ENCODE assay signal across 17 cellular contexts in the genomic region with DNA sequence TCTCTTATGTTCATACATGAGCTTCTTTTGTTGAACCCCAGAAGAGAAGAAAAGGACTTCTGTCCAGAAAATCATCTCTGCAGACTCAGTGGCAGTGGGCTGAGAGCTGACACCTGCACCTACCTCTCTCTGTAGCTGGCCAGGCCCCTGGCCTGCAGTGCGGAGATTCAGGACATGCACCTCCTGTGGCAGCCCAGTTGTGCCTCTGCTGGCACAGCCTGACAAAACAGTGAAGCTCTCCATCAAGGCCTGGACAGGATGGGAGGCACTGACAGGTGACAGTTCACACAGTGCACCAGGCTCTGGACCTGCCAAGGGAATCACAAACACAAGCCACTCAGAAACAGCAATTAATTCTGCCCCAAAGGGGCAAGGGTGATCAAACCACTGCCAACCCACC.
A peak's percentile ranks its signal among the peaks of the same experiment; 100 is the strongest.
DNase-seq lines count a peak whose midpoint lies in the region; ATAC-seq and TF ChIP-seq lines count a peak whose summit lies in the region.
"Had no signal": no experiment of that assay in that cellular context is flagged by ENCODE, and none has a peak within 500 bp of the region (broad histone marks: within the 10 kb centered on the region; RNA-seq: fewer than 3 reads in every experiment).

No MANE protein-coding gene starts in this region.

- TF ChIP-seq CTCF in breast epithelium (IDR thresholded peaks at IDR 0.05) (no peak), mammary epithelial cell (conservative IDR thresholded peaks at IDR 0.05 in 1 of 2, IDR thresholded peaks at IDR 0.05 in 1 of 2; ENCODE audit: extremely low read depth in 1 of 2, insufficient read depth in 1 of 2, low read depth in 1 of 2, low read length in 2 of 2) (no peak), heart right ventricle (IDR thresholded peaks at IDR 0.05) (no peak), vagina (IDR thresholded peaks at IDR 0.05) (no peak)

- H2BK5ac ChIP-seq in trophoblast cell (ENCODE audit: low read depth, low read length, poor library complexity): no peak overlapping the region

- no peak overlapping the region for H3K4ac ChIP-seq in trophoblast cell (ENCODE audit: low read depth, low read length)

- peak overlapping the region; percentile 23 for H2AK5ac ChIP-seq in trophoblast cell (ENCODE audit: low read length)

- H3K36me3 ChIP-seq in breast epithelium (no peaks in the 10 kb centered on the region), mammary epithelial cell (ENCODE audit: insufficient read depth, low read length) (no peaks in the 10 kb centered on the region), heart right ventricle (peaks cover 0 to 17% (median 0%) of the 10 kb centered on the region in 9 donors), trophoblast cell (ENCODE audit: control insufficient read depth in 1 of 2, insufficient read depth in 2 of 2, low read length in 2 of 2) (no peaks in the 10 kb centered on the region), vagina (no peaks in the 10 kb centered on the region)
- H3K36me3 ChIP-seq: Peyer's patch had no signal

- no peak overlapping the region for H2BK120ac ChIP-seq in trophoblast cell (ENCODE audit: insufficient read depth, low read length, poor library complexity)

- no peaks in the 10 kb centered on the region for H4K20me1 ChIP-seq in mammary epithelial cell (ENCODE audit: insufficient read depth, low read length)
- H4K20me1 ChIP-seq: BLaER1 treated with 17β-estradiol and CSF1 and Interleukin-3, amounts not matched to agents 10 nM and 100 nM had no signal

- H2AFZ ChIP-seq in mammary epithelial cell (ENCODE audit: low read depth, low read length) (no peak overlapping the region), trophoblast cell (ENCODE audit: insufficient read depth, low read length, poor library complexity) (no peak overlapping the region)
- H2AFZ ChIP-seq: GM23338 had no signal

- H3K79me1 ChIP-seq in trophoblast cell (ENCODE audit: low read length): peaks cover 1% of the 10 kb centered on the region

- no peak overlapping the region for H3K9ac ChIP-seq in mammary epithelial cell (ENCODE audit: insufficient read depth, low read length)
- no peak overlapping the region for H3K9ac ChIP-seq in trophoblast cell (ENCODE audit: low read length)
- H3K9ac ChIP-seq: BLaER1 treated with 17β-estradiol and CSF1 and Interleukin-3, amounts not matched to agents 10 nM and 100 nM had no signal

- no peak for TF ChIP-seq POLR2A in breast epithelium (IDR thresholded peaks at IDR 0.05)
- no peak for TF ChIP-seq POLR2A in vagina (IDR thresholded peaks at IDR 0.05)

- CTCF ChIA-PET in mammary epithelial cell (lab: Charles Lee; ENCODE audit: low non-redundant PET): interaction anchor here (0.7 kb wide), 1 partner anchor 21 kb away, joined by 5 read pairs; no protein-coding TSS in a partner anchor

- peaks cover 9 to 13% of the 10 kb centered on the region in 2 donors for H3K4me1 ChIP-seq in breast epithelium
- H3K4me1 ChIP-seq in mammary epithelial cell (ENCODE audit: insufficient read depth, low read length): no peaks in the 10 kb centered on the region
- peaks cover 10 to 52% (median 39%) of the 10 kb centered on the region in 9 donors for H3K4me1 ChIP-seq in heart right ventricle
- H3K4me1 ChIP-seq in trophoblast cell (ENCODE audit: control insufficient read depth in 1 of 2, insufficient read depth in 2 of 2, low read length in 2 of 2): peaks cover 0 to 2% of the 10 kb centered on the region in 2 experiments
- peaks cover 75% of the 10 kb centered on the region for H3K4me1 ChIP-seq in vagina
- H3K4me1 ChIP-seq: Peyer's patch had no signal

- H3K18ac ChIP-seq in trophoblast cell (ENCODE audit: low read length): peak overlapping the region; percentile 61

- DNase-seq in breast epithelium (ENCODE audit: low spot score in 2 of 2) (no peak), mammary epithelial cell (no peak), heart right ventricle (no peak), trophoblast cell (no peak), vagina (ENCODE audit: extremely low spot score in 2 of 2) (no peak), HK-2 (ENCODE audit: unreplicated experiment) (no peak), AG20443 (ENCODE audit: low spot score) (no peak)
- DNase-seq: 8988T, KG1, NCI-H1092 treated with DMSO at 0.1 percent for 48 hours, NCI-H1694, NCI-H446, NCI-H774, Peyer's patch had no signal

- no peak overlapping the region for H3K4me3 ChIP-seq in breast epithelium
- H3K4me3 ChIP-seq in mammary epithelial cell (replicated peaks in 1 of 3; ENCODE audit: insufficient read depth in 1 of 3, low read depth in 2 of 3, low read length in 3 of 3): no peak overlapping the region
- no peak overlapping the region for H3K4me3 ChIP-seq in heart right ventricle
- H3K4me3 ChIP-seq in trophoblast cell (ENCODE audit: low read depth, low read length): no peak overlapping the region
- H3K4me3 ChIP-seq in vagina: no peak overlapping the region
- H3K4me3 ChIP-seq: BLaER1 treated with 17β-estradiol and CSF1 and Interleukin-3, amounts not matched to agents 10 nM and 100 nM; GM23338; Peyer's patch had no signal

- H3K27me3 ChIP-seq in breast epithelium (no peaks in the 10 kb centered on the region), mammary epithelial cell (ENCODE audit: insufficient read depth, low read length) (peaks cover 45% of the 10 kb centered on the region), heart right ventricle (no peaks in the 10 kb centered on the region), trophoblast cell (ENCODE audit: insufficient read depth, low read length) (no peaks in the 10 kb centered on the region), vagina (no peaks in the 10 kb centered on the region)
- H3K27me3 ChIP-seq: BLaER1 treated with 17β-estradiol and CSF1 and Interleukin-3, amounts not matched to agents 10 nM and 100 nM; Peyer's patch had no signal

- H3K23ac ChIP-seq in trophoblast cell (ENCODE audit: low read length): no peak overlapping the region

- intact Hi-C loops in breast epithelium (cut with DNase I; ENCODE audit: low total_unique reads): no loop called here
- intact Hi-C loops in mammary epithelial cell (cut with micrococcal nuclease): loop anchor here (5.0 kb wide), 1 partner anchor 265 kb away; no protein-coding TSS in a partner anchor
- intact Hi-C loops in heart right ventricle (cut with DNase I): loop anchor here in 2 of 10 donors (10.0 kb wide), 2 partner anchors 88 to 112 kb away; partner anchors contain the start of gene TGFBR3 (in 1 of the 2)
- intact Hi-C loops in vagina (cut with DNase I): no loop called here

- no peaks in the 10 kb centered on the region for H3K79me2 ChIP-seq in mammary epithelial cell (ENCODE audit: insufficient read depth, low read length)
- no peaks in the 10 kb centered on the region for H3K79me2 ChIP-seq in trophoblast cell (ENCODE audit: control insufficient read depth, insufficient read depth, low read length, poor library complexity)

- H2BK12ac ChIP-seq in trophoblast cell (ENCODE audit: low read length): no peak overlapping the region

- dilution Hi-C loops in mammary epithelial cell (cut with HindIII; ENCODE audit: low sequenced_read_pairs): no loop called here

- no peak overlapping the region for H4K12ac ChIP-seq in trophoblast cell (ENCODE audit: low read depth, low read length)

- no TSS peak for BruUV-seq in mammary epithelial cell (replicated peaks; lab: Mats Ljungman, UMichigan)

- H4K91ac ChIP-seq in trophoblast cell (ENCODE audit: low read depth, low read length): no peak overlapping the region

- H3K4me2 ChIP-seq in mammary epithelial cell (ENCODE audit: insufficient read depth, low read depth, low read length) (no peak overlapping the region), trophoblast cell (ENCODE audit: low read length) (no peak overlapping the region)
- H3K4me2 ChIP-seq: GM23338 had no signal

- H4K8ac ChIP-seq in trophoblast cell (ENCODE audit: low read depth, low read length): no peak overlapping the region

- in situ Hi-C loops in mammary epithelial cell (cut with MboI; ENCODE audit: low sequenced_read_pairs in 2 of 2): no loop called here

- H3K9me3 ChIP-seq in breast epithelium (no peaks in the 10 kb centered on the region), mammary epithelial cell (replicated peaks; ENCODE audit: insufficient read depth, low read length) (no peaks in the 10 kb centered on the region), heart right ventricle (no peaks in the 10 kb centered on the region), trophoblast cell (ENCODE audit: insufficient read depth, low read depth, low read length) (no peaks in the 10 kb centered on the region), vagina (no peaks in the 10 kb centered on the region)
- H3K9me3 ChIP-seq: Peyer's patch had no signal

- H3K27ac ChIP-seq in breast epithelium: peak overlapping the region; percentile 71 to 85
- no peak overlapping the region for H3K27ac ChIP-seq in mammary epithelial cell (ENCODE audit: insufficient read depth, low read depth, low read length)
- peak overlapping the region in 6 of 10 donors; percentile 22 to 67 (median 56) for H3K27ac ChIP-seq in heart right ventricle
- H3K27ac ChIP-seq in trophoblast cell (ENCODE audit: low read depth, low read length): no peak overlapping the region
- peak overlapping the region; percentile 34 for H3K27ac ChIP-seq in vagina
- H3K27ac ChIP-seq: BLaER1 treated with 17β-estradiol and CSF1 and Interleukin-3, amounts not matched to agents 10 nM and 100 nM had no signal

- H3K14ac ChIP-seq in trophoblast cell (ENCODE audit: low read length): no peak overlapping the region

- WGBS in mammary epithelial cell (ENCODE audit: low coverage, missing lambda C conversion rate): 92% methylated on average over 1 of the region's 1 CpG
- WGBS in heart right ventricle, 2 donors: 55 to 82% methylated on average over 1 of the region's 1 CpG
- WGBS in trophoblast cell (ENCODE audit: extremely low coverage, insufficient coverage, insufficient read length): no CpG with 5 or more reads among the region's 1 CpG

- ATAC-seq in heart right ventricle (peak in 6 of 8 donors; percentile 26 to 77 (median 46)), HG02870 (IDR thresholded peaks at IDR 0.05; ENCODE audit: unreplicated experiment) (no peak)
- ATAC-seq: GM23338 had no signal

Comparison
In these comparisons a context has a peak if more than half of its experiments do, and no peak if none do; other contexts are left out.
1. H3K27ac ChIP-seq: peak in breast epithelium (2 of 2), heart right ventricle (6 of 10) and vagina (single experiment); none in mammary epithelial cell (single experiment) and trophoblast cell (single experiment).